Comparison of ENCODE assay signal across 16 cellular contexts in genomic region chr11:69130586-69131566, GRCh38. TPM values are rescaled to one million over a fixed set of nuclear protein-coding genes. Genes with fewer than 3 reads are reported as not detected.
A peak's percentile ranks its signal among the peaks of the same experiment; 100 is the strongest.
DNase-seq lines count a peak whose midpoint lies in the region; ATAC-seq, FAIRE-seq and TF ChIP-seq lines count a peak whose summit lies in the region.
"Had no signal": no experiment of that assay in that cellular context is flagged by ENCODE, and none has a peak within 500 bp of the region (broad histone marks: within the 10 kb centered on the region; RNA-seq: fewer than 3 reads in every experiment).

No MANE protein-coding gene starts in this region.

- peak; percentile 53 for ATAC-seq in SK-N-SH treated with all-trans-retinoic acid at 6 μM for 48 hours
- ATAC-seq in left lung: peak; percentile 20
- ATAC-seq: naive thymus-derived CD8-positive, alpha-beta T cell; stimulated activated memory B cell treated with anti-CD40 and anti-IgM and Interleukin-4, amounts not matched to agents 10 μg/mL and 1 μg/mL and 100 μg/mL, for 72 hours had no signal

- H3K4me3 ChIP-seq in SK-N-SH (ENCODE audit: low read depth in 2 of 2, low read length in 1 of 2) (no peak overlapping the region), coronary artery (no peak overlapping the region), left lung (no peak overlapping the region), tibial artery (no peak overlapping the region)
- H3K4me3 ChIP-seq: SJCRH30 had no signal

- no peaks in the 10 kb centered on the region for H3K27me3 ChIP-seq in SK-N-SH (ENCODE audit: insufficient read depth)
- no peaks in the 10 kb centered on the region for H3K27me3 ChIP-seq in left lung
- H3K27me3 ChIP-seq in tibial artery: no peaks in the 10 kb centered on the region
- H3K27me3 ChIP-seq: SJCRH30 had no signal

- H3K36me3 ChIP-seq in SK-N-SH (replicated peaks in 1 of 2; ENCODE audit: control insufficient read depth in 1 of 2, insufficient read depth in 2 of 2, low read length in 1 of 2) (no peaks in the 10 kb centered on the region), left lung (no peaks in the 10 kb centered on the region), tibial artery (peaks cover 0 to 5% (median 0%) of the 10 kb centered on the region in 3 donors)
- H3K36me3 ChIP-seq: SJCRH30 had no signal

- 79% methylated on average over 16 of the region's 22 CpGs for WGBS in SK-N-SH (ENCODE audit: low lambda C conversion rate)

- POLR2A ChIA-PET in SK-N-SH (lab: Yijun Ruan, JAX): interaction anchor here (1.5 kb wide), 1 partner anchor 508 kb away, joined by 3 read pairs; no protein-coding TSS in a partner anchor

- H3K9me3 ChIP-seq in SK-N-SH (no peaks in the 10 kb centered on the region), left lung (peaks cover 0 to 8% of the 10 kb centered on the region in 2 donors), tibial artery (peaks cover 0 to 5% (median 0%) of the 10 kb centered on the region in 3 donors)

- no peak overlapping the region for H3K4me2 ChIP-seq in SK-N-SH

- TF ChIP-seq RAD21 in SK-N-SH (IDR thresholded peaks at IDR 0.05; ENCODE audit: low read length): no peak

- CTCF ChIA-PET in SK-N-SH (lab: Yijun Ruan, JAX): interaction anchor here (0.7 to 2.9 kb wide), 39 partner anchors 8 to 544 kb away, joined by 3 to 22 read pairs (median 5); partner anchors contain the start of genes LTO1 and SMIM38

- no peaks in the 10 kb centered on the region for H3K79me2 ChIP-seq in SK-N-SH (ENCODE audit: insufficient read depth)

- H3K9ac ChIP-seq in SK-N-SH: no peak overlapping the region

- H2AFZ ChIP-seq in SK-N-SH (ENCODE audit: low read depth): no peak overlapping the region

- no peak overlapping the region for H3K27ac ChIP-seq in SK-N-SH (ENCODE audit: low read depth in 2 of 2, low read length in 1 of 2)
- H3K27ac ChIP-seq in coronary artery: peak overlapping the region; percentile 63 to 89
- H3K27ac ChIP-seq in left lung: no peak overlapping the region
- peak overlapping the region; percentile 34 to 68 for H3K27ac ChIP-seq in tibial artery
- H3K27ac ChIP-seq: SJCRH30 had no signal

- TF ChIP-seq CTCF in SK-N-SH (IDR thresholded peaks at IDR 0.05): no peak
- no peak for TF ChIP-seq CTCF in coronary artery (IDR thresholded peaks at IDR 0.05)
- TF ChIP-seq CTCF in left lung (IDR thresholded peaks at IDR 0.05): no peak
- no peak for TF ChIP-seq CTCF in tibial artery (IDR thresholded peaks at IDR 0.05)

- H3K4me1 ChIP-seq in SK-N-SH (ENCODE audit: control insufficient read depth in 1 of 2, insufficient read depth in 2 of 2, low read depth in 1 of 2, low read length in 1 of 2): peaks cover 0 to 15% of the 10 kb centered on the region in 2 experiments; a peak in 2 of 4 replicates
- peaks cover 0 to 7% of the 10 kb centered on the region in 2 donors for H3K4me1 ChIP-seq in left lung
- peaks cover 6 to 34% (median 18%) of the 10 kb centered on the region in 4 donors for H3K4me1 ChIP-seq in tibial artery

- no peaks in the 10 kb centered on the region for H3F3A ChIP-seq in SK-N-SH (replicated peaks; ENCODE audit: insufficient read depth)

- H3K9me2 ChIP-seq in SK-N-SH: no peaks in the 10 kb centered on the region

- no peak for TF ChIP-seq EP300 in SK-N-SH (IDR thresholded peaks at IDR 0.05; ENCODE audit: borderline replicate concordance in 1 of 2, low read depth in 1 of 2, low read length in 1 of 2)

- DNase-seq in SK-N-SH (no peak), coronary artery (ENCODE audit: low spot score) (peak; percentile 92), left lung (peak in 1 of 2 donors; percentile 17), tibial artery (peak in 1 of 2 donors; percentile 85), T-helper 1 cell (no peak), HTR-8/SVneo (ENCODE audit: insufficient read length, low spot score) (no peak), retina (no peak)
- DNase-seq: activated CD4-positive, alpha-beta T cell treated with anti-CD3 and anti-CD28 coated beads for 4 hours; activated naive CD4-positive, alpha-beta T cell treated with anti-CD3 and anti-CD28 coated beads, Interleukin-2, amount 50 U/mL, for 16 hours; cortex of kidney; naive thymus-derived CD8-positive, alpha-beta T cell; NCI-H446 treated with DMSO at 0.1 percent for 48 hours had no signal

- FAIRE-seq in HTR-8/SVneo (lab: Jason Lieb, UNC): no peak

- intact Hi-C loops in left lung (cut with DNase I): no loop called here
- intact Hi-C loops in tibial artery (cut with DNase I; ENCODE audit: low total_unique reads): no loop called here

- H4K20me1 ChIP-seq in SK-N-SH (ENCODE audit: insufficient read depth): no peaks in the 10 kb centered on the region

TF ChIP-seq in SK-N-SH treated with all-trans-retinoic acid at 6 μM for 48 hours, 23 proteins besides CTCF, POLR2A, EP300 and RAD21 (continues in another document):
- TF ChIP-seq, protein P1, sequence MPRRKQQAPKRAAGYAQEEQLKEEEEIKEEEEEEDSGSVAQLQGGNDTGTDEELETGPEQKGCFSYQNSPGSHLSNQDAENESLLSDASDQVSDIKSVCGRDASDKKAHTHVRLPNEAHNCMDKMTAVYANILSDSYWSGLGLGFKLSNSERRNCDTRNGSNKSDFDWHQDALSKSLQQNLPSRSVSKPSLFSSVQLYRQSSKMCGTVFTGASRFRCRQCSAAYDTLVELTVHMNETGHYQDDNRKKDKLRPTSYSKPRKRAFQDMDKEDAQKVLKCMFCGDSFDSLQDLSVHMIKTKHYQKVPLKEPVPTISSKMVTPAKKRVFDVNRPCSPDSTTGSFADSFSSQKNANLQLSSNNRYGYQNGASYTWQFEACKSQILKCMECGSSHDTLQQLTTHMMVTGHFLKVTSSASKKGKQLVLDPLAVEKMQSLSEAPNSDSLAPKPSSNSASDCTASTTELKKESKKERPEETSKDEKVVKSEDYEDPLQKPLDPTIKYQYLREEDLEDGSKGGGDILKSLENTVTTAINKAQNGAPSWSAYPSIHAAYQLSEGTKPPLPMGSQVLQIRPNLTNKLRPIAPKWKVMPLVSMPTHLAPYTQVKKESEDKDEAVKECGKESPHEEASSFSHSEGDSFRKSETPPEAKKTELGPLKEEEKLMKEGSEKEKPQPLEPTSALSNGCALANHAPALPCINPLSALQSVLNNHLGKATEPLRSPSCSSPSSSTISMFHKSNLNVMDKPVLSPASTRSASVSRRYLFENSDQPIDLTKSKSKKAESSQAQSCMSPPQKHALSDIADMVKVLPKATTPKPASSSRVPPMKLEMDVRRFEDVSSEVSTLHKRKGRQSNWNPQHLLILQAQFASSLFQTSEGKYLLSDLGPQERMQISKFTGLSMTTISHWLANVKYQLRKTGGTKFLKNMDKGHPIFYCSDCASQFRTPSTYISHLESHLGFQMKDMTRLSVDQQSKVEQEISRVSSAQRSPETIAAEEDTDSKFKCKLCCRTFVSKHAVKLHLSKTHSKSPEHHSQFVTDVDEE (CRISPR knock-in tag; IDR thresholded peaks at IDR 0.05): no peak
- no peak for TF ChIP-seq ARNTL (CRISPR knock-in tag; IDR thresholded peaks at IDR 0.05; ENCODE audit: borderline replicate concordance, low read depth)
- no peak for TF ChIP-seq ZFP3 (CRISPR knock-in tag; IDR thresholded peaks at IDR 0.05)
- TF ChIP-seq ZNF8 (CRISPR knock-in tag; IDR thresholded peaks at IDR 0.05): no peak
- no peak for TF ChIP-seq TOX (CRISPR knock-in tag; IDR thresholded peaks at IDR 0.05; ENCODE audit: borderline replicate concordance)

TF ChIP-seq in SK-N-SH, 30 proteins besides CTCF, POLR2A, EP300 and RAD21:
- TF ChIP-seq RXRA (IDR thresholded peaks at IDR 0.05; ENCODE audit: borderline replicate concordance, low read depth): no peak
- no peak for TF ChIP-seq GABPA (IDR thresholded peaks at IDR 0.05; ENCODE audit: low read depth)
- no peak for TF ChIP-seq GATA2 (CRISPR knock-in tag; IDR thresholded peaks at IDR 0.05)
- no peak for TF ChIP-seq IRF3 (IDR thresholded peaks at IDR 0.05; ENCODE audit: low read depth, low read length)
- TF ChIP-seq SIN3A (IDR thresholded peaks at IDR 0.05; ENCODE audit: borderline replicate concordance, low read depth, low read length): no peak
- TF ChIP-seq EZH2phosphoT487 (IDR thresholded peaks at IDR 0.05; ENCODE audit: borderline replicate concordance, low read depth): no peak
- no peak for TF ChIP-seq NRF1 (IDR thresholded peaks at IDR 0.05; ENCODE audit: low read depth, low read length)
- no peak for TF ChIP-seq ELF1 (IDR thresholded peaks at IDR 0.05)
- no peak for TF ChIP-seq JUND (IDR thresholded peaks at IDR 0.05)
- no peak for TF ChIP-seq TCF12 (IDR thresholded peaks at IDR 0.05)

RNA-seq across cellular contexts. Expression of gene SMIM38, which starts 24.9 kb away (rescaled TPM):
- 0.13 and 0.16 TPM in 2 replicates for polyA plus RNA-seq in SK-N-SH (2012; rRNA removed)
- 0.01 and 0.09 TPM in 2 replicates for polyA plus RNA-seq in SK-N-SH (2012; cell fraction: cytosol; rRNA removed)
- 0.82 and 0.96 TPM in 2 replicates for polyA plus RNA-seq in SK-N-SH (2012; cell fraction: nucleus; rRNA removed)
- under 1 TPM; 0.09 to 0.24 TPM for total RNA-seq in left lung
- polyA plus RNA-seq: CD14-positive monocyte had no signal

Comparison
In these comparisons a context has a peak if more than half of its experiments do, and no peak if none do; other contexts are left out.
1. H3K27ac ChIP-seq: peak in coronary artery (2 of 2) and tibial artery (2 of 2); none in SK-N-SH (0 of 2) and left lung (0 of 2).